Comparison of ENCODE assay signal across 12 cellular contexts in the genomic region with DNA sequence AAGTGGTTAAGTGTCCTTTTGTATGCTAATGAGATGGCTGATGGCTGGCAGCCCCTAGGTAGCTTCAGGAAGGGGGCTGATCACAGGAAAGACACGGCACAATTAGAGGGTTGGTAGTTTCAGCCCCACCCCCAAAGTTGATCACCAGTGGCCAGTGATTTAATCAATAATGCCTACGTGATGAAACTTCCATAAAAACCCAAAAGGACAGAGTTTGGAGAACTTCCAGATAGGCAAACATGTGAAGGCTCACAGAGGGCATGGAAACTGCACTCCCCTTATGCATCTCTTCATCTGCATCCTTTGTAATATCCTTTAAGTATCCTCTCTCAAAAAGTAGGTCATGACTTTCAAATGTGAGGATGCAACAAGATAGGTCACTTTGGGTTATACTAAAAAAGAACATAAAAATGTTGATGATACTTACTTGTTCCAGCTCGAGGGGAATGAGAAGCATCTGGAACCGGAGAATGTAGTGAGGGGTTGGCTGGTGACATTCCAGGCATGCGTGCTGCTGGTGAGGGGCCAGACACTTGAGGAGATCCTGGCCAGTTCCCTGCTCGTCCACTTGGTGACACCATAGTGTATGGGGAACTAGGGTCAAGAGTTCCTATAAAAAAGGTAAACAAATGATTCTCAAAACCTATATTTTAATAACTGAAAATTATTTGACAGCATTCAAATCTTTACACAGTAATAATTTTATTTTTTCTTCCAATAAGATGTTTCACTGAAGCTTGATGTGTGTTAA. TPM values are rescaled to one million over a fixed set of nuclear protein-coding genes. Genes with fewer than 3 reads are reported as not detected.
DNase-seq lines count a peak whose midpoint lies in the region; ATAC-seq and TF ChIP-seq lines count a peak whose summit lies in the region.
"Had no signal": no experiment of that assay in that cellular context is flagged by ENCODE, and none has a peak within 500 bp of the region (broad histone marks: within the 10 kb centered on the region; RNA-seq: fewer than 3 reads in every experiment).

No MANE protein-coding gene starts in this region.

- CTCF ChIA-PET in activated CD8-positive, alpha-beta T cell treated with anti-CD3 and anti-CD28 coated beads, Interleukin-2, amount 10 ng/mL, durations not matched to agents 7 days and 5 days (lab: Charles Lee), result interaction anchor here (0.5 to 1.7 kb wide), 3 partner anchors 12 to 130 kb away, joined by 3 to 8 read pairs (median 4); no protein-coding TSS in a partner anchor

- ATAC-seq in heart left ventricle (peak in 2 of 4 donors; percentile 55 to 56), GM21619 (IDR thresholded peaks at IDR 0.05; ENCODE audit: unreplicated experiment) (no peak), HG03460 (IDR thresholded peaks at IDR 0.05; ENCODE audit: unreplicated experiment) (no peak)
- ATAC-seq in activated CD8-positive, alpha-beta T cell treated with anti-CD3 and anti-CD28 coated beads, Interleukin-2, amount 10 ng/mL, durations not matched to agents 7 days and 5 days, result no peak

- peaks cover 0 to 97% (median 75%) of the 10 kb centered on the region in 9 donors for H3K36me3 ChIP-seq in heart left ventricle
- peaks cover 0 to 3% of the 10 kb centered on the region in 2 donors for H3K36me3 ChIP-seq in thyroid gland

- WGBS in heart left ventricle, 4 donors, result 41 to 56% (median 51%) methylated on average over 6 of the region's 6 CpGs
- WGBS in thyroid gland, 2 donors, result 18 to 27% methylated on average over 6 of the region's 6 CpGs

- POLR2A ChIA-PET in activated CD8-positive, alpha-beta T cell treated with anti-CD3 and anti-CD28 coated beads, Interleukin-2, amount 10 ng/mL, durations not matched to agents 7 days and 5 days (lab: Charles Lee), result no interaction called here

- H3K27me3 ChIP-seq in heart left ventricle, result peaks cover 0 to 3% (median 0%) of the 10 kb centered on the region in 9 donors
- no peaks in the 10 kb centered on the region for H3K27me3 ChIP-seq in thyroid gland

- intact Hi-C loops in heart left ventricle (cut with DNase I), result loop anchor here in 4 of 10 donors (5.0 to 10.0 kb wide), 3 partner anchors 51 to 131 kb away; no protein-coding TSS in a partner anchor
- intact Hi-C loops in cardiac septum (cut with DNase I), result no loop called here
- intact Hi-C loops in thyroid gland (cut with DNase I), result no loop called here

- H3K27ac ChIP-seq in heart left ventricle, result no peak overlapping the region
- peak overlapping the region; percentile 26 to 74 (median 34) for H3K27ac ChIP-seq in thyroid gland

- peak in 8 of 12 donors; percentile 6 to 42 (median 30) for TF ChIP-seq CTCF in heart left ventricle (IDR thresholded peaks at IDR 0.05)
- peak in 5 of 6 experiments; percentile 11 to 38 (median 34) for TF ChIP-seq CTCF in thyroid gland (IDR thresholded peaks at IDR 0.05)

- peaks cover 41% of the 10 kb centered on the region for H3K36me3 Mint-ChIP-seq in activated CD8-positive, alpha-beta T cell treated with anti-CD3 and anti-CD28 coated beads, Interleukin-2, amount 10 ng/mL, durations not matched to agents 7 days and 5 days (ENCODE audit: low read depth)

- H3K4me1 Mint-ChIP-seq in activated CD8-positive, alpha-beta T cell treated with anti-CD3 and anti-CD28 coated beads, Interleukin-2, amount 10 ng/mL, durations not matched to agents 7 days and 5 days (ENCODE audit: low read depth), result peaks cover 15% of the 10 kb centered on the region

- H3K4me3 ChIP-seq in heart left ventricle (no peak overlapping the region), thyroid gland (replicated peaks in 1 of 3) (no peak overlapping the region)

- H3K4me1 ChIP-seq in heart left ventricle (no peaks in the 10 kb centered on the region), thyroid gland (peaks cover 0 to 3% of the 10 kb centered on the region in 2 donors)

- no peaks in the 10 kb centered on the region for H3K9me3 Mint-ChIP-seq in activated CD8-positive, alpha-beta T cell treated with anti-CD3 and anti-CD28 coated beads, Interleukin-2, amount 10 ng/mL, durations not matched to agents 7 days and 5 days (ENCODE audit: insufficient read depth)
- H3K9me3 Mint-ChIP-seq: CD4-positive, CD25-positive, alpha-beta regulatory T cell; stimulated activated naive CD8-positive, alpha-beta T cell treated with anti-CD3 and anti-CD28 coated beads, Interleukin-15, Interleukin-2, amounts not matched to agents 100 ng/mL and 50 ng/mL, for 24 hours had no signal

- DNase-seq in heart left ventricle (peak in 2 of 5 donors; percentile 10 to 26), cardiac septum (ENCODE audit: low spot score) (no peak), iPS-NIHi7 (ENCODE audit: extremely low spot score) (peak; percentile 54), thyroid gland (peak; percentile 57 to 63)
- no peak for DNase-seq in activated CD8-positive, alpha-beta T cell treated with anti-CD3 and anti-CD28 coated beads, Interleukin-2, amount 10 ng/mL, durations not matched to agents 7 days and 5 days
- no peak for DNase-seq in activated CD4-positive, CD25-positive, alpha-beta regulatory T cell (lab: John Stamatoyannopoulos, UW)
- DNase-seq: amniotic stem cell; CD4-positive, CD25-positive, alpha-beta regulatory T cell had no signal

- TF ChIP-seq POLR2A in heart left ventricle (IDR thresholded peaks at IDR 0.05) (no peak), thyroid gland (IDR thresholded peaks at IDR 0.05) (no peak)

- no peaks in the 10 kb centered on the region for H3K9me3 ChIP-seq in heart left ventricle
- no peaks in the 10 kb centered on the region for H3K9me3 ChIP-seq in thyroid gland

- H3K27me3 Mint-ChIP-seq in activated CD8-positive, alpha-beta T cell treated with anti-CD3 and anti-CD28 coated beads, Interleukin-2, amount 10 ng/mL, durations not matched to agents 7 days and 5 days (ENCODE audit: low read depth), result no peaks in the 10 kb centered on the region
- H3K27me3 Mint-ChIP-seq: CD4-positive, CD25-positive, alpha-beta regulatory T cell; stimulated activated naive CD8-positive, alpha-beta T cell treated with anti-CD3 and anti-CD28 coated beads, Interleukin-15, Interleukin-2, amounts not matched to agents 100 ng/mL and 50 ng/mL, for 24 hours had no signal

- H3K4me3 Mint-ChIP-seq in activated CD8-positive, alpha-beta T cell treated with anti-CD3 and anti-CD28 coated beads, Interleukin-2, amount 10 ng/mL, durations not matched to agents 7 days and 5 days, result no peak overlapping the region
- H3K4me3 Mint-ChIP-seq: CD4-positive, CD25-positive, alpha-beta regulatory T cell; stimulated activated naive CD8-positive, alpha-beta T cell treated with anti-CD3 and anti-CD28 coated beads, Interleukin-15, Interleukin-2, amounts not matched to agents 100 ng/mL and 50 ng/mL, for 24 hours had no signal

- peak overlapping the region; percentile 43 for H3K27ac Mint-ChIP-seq in activated CD8-positive, alpha-beta T cell treated with anti-CD3 and anti-CD28 coated beads, Interleukin-2, amount 10 ng/mL, durations not matched to agents 7 days and 5 days

RNA-seq across cellular contexts. Expression of gene CXorf38, which starts 16.7 kb away (rescaled TPM):
- total RNA-seq in heart left ventricle, result 10 to 100 TPM in 1 of 9 donors, 1 to 10 TPM in 8; 3.3 to 16.0 (median 6.0) TPM
- 1 to 10 TPM; 2.6 to 3.5 TPM for polyA plus RNA-seq in heart left ventricle
- 6.2 TPM for total RNA-seq in cardiac septum
- 10 to 100 TPM; 19.3 to 19.9 TPM for total RNA-seq in activated CD8-positive, alpha-beta T cell treated with anti-CD3 and anti-CD28 coated beads, Interleukin-2, amount 10 ng/mL, durations not matched to agents 7 days and 5 days
- total RNA-seq in thyroid gland, result 10 to 100 TPM; 29.7 to 49.1 (median 42.2) TPM

RNA-seq across cellular contexts. Expression of gene MPC1L, which starts 40.8 kb away (rescaled TPM):
- total RNA-seq in heart left ventricle, result not detected
- polyA plus RNA-seq in heart left ventricle, result not detected
- not detected for total RNA-seq in cardiac septum
- total RNA-seq in activated CD8-positive, alpha-beta T cell treated with anti-CD3 and anti-CD28 coated beads, Interleukin-2, amount 10 ng/mL, durations not matched to agents 7 days and 5 days, result not detected
- not detected for total RNA-seq in thyroid gland
- total RNA-seq: CD4-positive, CD25-positive, alpha-beta regulatory T cell; skeletal muscle tissue had no signal

Comparison
In these comparisons a context has a peak if more than half of its experiments do, and no peak if none do; other contexts are left out.
1. DNase-seq: peak in iPS-NIHi7 (single experiment) and thyroid gland (2 of 2); none in cardiac septum (single experiment), activated CD8-positive, alpha-beta T cell treated with anti-CD3 and anti-CD28 coated beads, Interleukin-2, amount 10 ng/mL, durations not matched to agents 7 days and 5 days (single experiment) and activated CD4-positive, CD25-positive, alpha-beta regulatory T cell (0 of 4).
2. H3K27ac ChIP-seq: peak in thyroid gland (3 of 3); none in heart left ventricle (0 of 12).